In genomic region chr5:95818181-95819147, GRCh38 we compare ENCODE assay signal across 8 cellular contexts. TPM values are rescaled to one million over a fixed set of nuclear protein-coding genes. Genes with fewer than 3 reads are reported as not detected.
DNase-seq lines count a peak whose midpoint lies in the region; ATAC-seq and TF ChIP-seq lines count a peak whose summit lies in the region.

No MANE protein-coding gene starts in this region.

- H3K9me3 Mint-ChIP-seq in activated T-helper 17 cell treated with anti-CD3 and anti-CD28 coated beads, Interleukin-2, amount 50 U/mL, for 72 hours: no peaks in the 10 kb centered on the region

- H3K27ac ChIP-seq in thymus (ENCODE audit: low read depth): peak overlapping the region; percentile 56

- peaks cover 40% of the 10 kb centered on the region for H3K4me1 ChIP-seq in thymus (ENCODE audit: control insufficient read depth, insufficient read depth, low read length)

- H3K36me3 ChIP-seq in thymus (ENCODE audit: control insufficient read depth, insufficient read depth): peaks cover 11% of the 10 kb centered on the region

- H3K27ac Mint-ChIP-seq in activated T-helper 17 cell treated with anti-CD3 and anti-CD28 coated beads, Interleukin-2, amount 50 U/mL, for 72 hours: peak overlapping the region; percentile 89

- no peak for TF ChIP-seq CTCF in GM20000 (IDR thresholded peaks at IDR 0.05; ENCODE audit: extremely low read depth, missing control alignments)

- H3K4me3 ChIP-seq in thymus (ENCODE audit: low read length): peak overlapping the region; percentile 34

- peak overlapping the region; percentile 97 for H3K4me3 Mint-ChIP-seq in activated T-helper 17 cell treated with anti-CD3 and anti-CD28 coated beads, Interleukin-2, amount 50 U/mL, for 72 hours

- WGBS in thymus: 38% methylated on average over 14 of the region's 14 CpGs

- peaks cover 56% of the 10 kb centered on the region for H3K36me3 Mint-ChIP-seq in activated T-helper 17 cell treated with anti-CD3 and anti-CD28 coated beads, Interleukin-2, amount 50 U/mL, for 72 hours (ENCODE audit: low read depth)

- peak; percentile 39 for ATAC-seq in activated T-helper 17 cell treated with anti-CD3 and anti-CD28 coated beads, Interleukin-2, amount 50 U/mL, for 72 hours (replicated peaks)
- ATAC-seq in left lobe of liver: peak; percentile 28

- H3K4me1 Mint-ChIP-seq in activated T-helper 17 cell treated with anti-CD3 and anti-CD28 coated beads, Interleukin-2, amount 50 U/mL, for 72 hours: peaks cover 35% of the 10 kb centered on the region

- peak; percentile 73 for DNase-seq in activated effector memory CD4-positive, alpha-beta T cell treated with anti-CD3 and anti-CD28 coated beads, Interleukin-2, amount 50 U/mL, for 16 hours
- DNase-seq in activated effector memory CD4-positive, alpha-beta T cell treated with Interleukin-2 at 50 U/mL for 16 hours: no peak
- DNase-seq in left lobe of liver (ENCODE audit: low spot score) (no peak), SW 1271 (lab: John Stamatoyannopoulos, UW) (no peak), GM20000 (ENCODE audit: low spot score) (no peak), NCI-H146 (lab: John Stamatoyannopoulos, UW) (no peak)

- no peaks in the 10 kb centered on the region for H3K27me3 ChIP-seq in thymus (ENCODE audit: control insufficient read depth, insufficient read depth)

- H3K27me3 Mint-ChIP-seq in activated T-helper 17 cell treated with anti-CD3 and anti-CD28 coated beads, Interleukin-2, amount 50 U/mL, for 72 hours: no peaks in the 10 kb centered on the region

- H3K9me3 ChIP-seq in thymus (ENCODE audit: control insufficient read depth): no peaks in the 10 kb centered on the region

RNA-seq across cellular contexts. Expression of gene GLRX, which starts 4.1 kb away (rescaled TPM):
- 10 to 100 TPM; 45.1 to 62.3 TPM for total RNA-seq in activated T-helper 17 cell treated with anti-CD3 and anti-CD28 coated beads, Interleukin-2, amount 50 U/mL, for 72 hours
- 41.3 TPM for total RNA-seq in left lobe of liver
- polyA plus RNA-seq in thymus: 119 TPM
